ENCODE assay signal across 16 cellular contexts in genomic region chr5:168266016-168266415, GRCh38. TPM values are rescaled to one million over a fixed set of nuclear protein-coding genes. Genes with fewer than 3 reads are reported as not detected.
DNase-seq lines count a peak whose midpoint lies in the region; ATAC-seq and TF ChIP-seq lines count a peak whose summit lies in the region.
"Had no signal": no experiment of that assay in that cellular context is flagged by ENCODE, and none has a peak within 500 bp of the region (broad histone marks: within the 10 kb centered on the region; RNA-seq: fewer than 3 reads in every experiment).

No MANE protein-coding gene starts in this region.

- ATAC-seq in left ventricle myocardium superior (peak; percentile 57), sciatic nerve (peak; percentile 81), GM19397 (IDR thresholded peaks at IDR 0.05; ENCODE audit: unreplicated experiment) (no peak)
- ATAC-seq: GM23338, HCT116 had no signal

- no peak overlapping the region for H3K4me3 ChIP-seq in left ventricle myocardium inferior
- H3K4me3 ChIP-seq in sigmoid colon, result no peak overlapping the region
- H3K4me3 ChIP-seq: GM23338 had no signal

- H3K36me3 ChIP-seq in left ventricle myocardium inferior (peaks cover 24% of the 10 kb centered on the region), sigmoid colon (no peaks in the 10 kb centered on the region)

- TF ChIP-seq POLR2A in sigmoid colon (IDR thresholded peaks at IDR 0.05), result no peak

- 93 to 94% methylated on average over 6 of the region's 6 CpGs for WGBS in sigmoid colon, 2 donors

- intact Hi-C loops in left ventricle myocardium inferior (cut with micrococcal nuclease), result no loop called here
- intact Hi-C loops in cardiac septum (cut with DNase I), result no loop called here
- intact Hi-C loops in left ventricle myocardium superior (cut with micrococcal nuclease), result no loop called here
- intact Hi-C loops in sciatic nerve (cut with DNase I), result no loop called here
- intact Hi-C loops in sigmoid colon (cut with DNase I), result loop anchor here (5.0 kb wide), 1 partner anchor 221 kb away; the partner anchor contains the start of gene RARS1

- H3K9me3 ChIP-seq in left ventricle myocardium inferior (replicated peaks) (no peaks in the 10 kb centered on the region), sigmoid colon (no peaks in the 10 kb centered on the region)

- DNase-seq in left ventricle myocardium inferior (peak; percentile 57), cardiac septum (ENCODE audit: low spot score) (no peak), left ventricle myocardium superior (peak; percentile 61), sciatic nerve (ENCODE audit: low spot score) (peak; percentile 73), sigmoid colon (no peak)
- DNase-seq: C1 segment of cervical spinal cord; Calu3; CD4-positive, alpha-beta memory T cell; COR-L47; DMS53; DMS79 treated with DMSO at 0.1 percent for 48 hours; GF-D8; H9 had no signal

- peaks cover 17% of the 10 kb centered on the region for H3K4me1 ChIP-seq in left ventricle myocardium inferior
- peaks cover 0 to 13% (median 12%) of the 10 kb centered on the region in 4 donors for H3K4me1 ChIP-seq in sigmoid colon

- TF ChIP-seq CTCF in left ventricle myocardium inferior (IDR thresholded peaks at IDR 0.05; ENCODE audit: borderline replicate concordance) (no peak), sigmoid colon (IDR thresholded peaks at IDR 0.05) (no peak)

- H3K27ac ChIP-seq in left ventricle myocardium inferior (replicated peaks), result no peak overlapping the region
- H3K27ac ChIP-seq in sigmoid colon, result no peak overlapping the region

- TF ChIP-seq EP300 in sigmoid colon (IDR thresholded peaks at IDR 0.05), result no peak

- H3K27me3 ChIP-seq in left ventricle myocardium inferior (ENCODE audit: low read depth) (no peaks in the 10 kb centered on the region), sigmoid colon (no peaks in the 10 kb centered on the region)

RNA-seq across cellular contexts. Expression of gene WWC1, which starts 25.4 kb away (rescaled TPM):
- total RNA-seq in left ventricle myocardium inferior (2.2 TPM), cardiac septum (0.51 TPM), left ventricle myocardium superior (4.3 TPM), sciatic nerve (2.1 TPM), sigmoid colon (1 to 10 TPM in 1 of 4 donors, under 1 TPM in 2, not detected in 1; 0.27 to 1.1 (median 0.28) TPM)
- 10 to 100 TPM; 11.4 to 15.4 (median 15.0) TPM for polyA plus RNA-seq in sigmoid colon

Comparison
In these comparisons a context has a peak if more than half of its experiments do, and no peak if none do; other contexts are left out.
1. DNase-seq: peak in left ventricle myocardium inferior (single experiment), left ventricle myocardium superior (single experiment) and sciatic nerve (single experiment); none in cardiac septum (single experiment) and sigmoid colon (single experiment).